Comparison of ENCODE assay signal across 10 cellular contexts in genomic region chr12:53624453-53624852, GRCh38. TPM values are rescaled to one million over a fixed set of nuclear protein-coding genes. Genes with fewer than 3 reads are reported as not detected.
DNase-seq lines count a peak whose midpoint lies in the region; ATAC-seq, FAIRE-seq and TF ChIP-seq lines count a peak whose summit lies in the region.
"Had no signal": no experiment of that assay in that cellular context is flagged by ENCODE, and none has a peak within 500 bp of the region (broad histone marks: within the 10 kb centered on the region; RNA-seq: fewer than 3 reads in every experiment).

No MANE protein-coding gene starts in this region.

- H3K9me3 Mint-ChIP-seq in CD8-positive, alpha-beta T cell: no peaks in the 10 kb centered on the region

- no peaks in the 10 kb centered on the region for H3K9me3 ChIP-seq in CD8-positive, alpha-beta T cell (ENCODE audit: low read length)
- H3K9me3 ChIP-seq in OCI-LY3 (ENCODE audit: insufficient read depth, low read length) (no peaks in the 10 kb centered on the region), endothelial cell of umbilical vein (replicated peaks; ENCODE audit: control insufficient read depth, insufficient read depth, low read length) (no peaks in the 10 kb centered on the region), pancreas (no peaks in the 10 kb centered on the region)

- H3K4me3 ChIP-seq in CD8-positive, alpha-beta T cell (ENCODE audit: low read depth, low read length): no peak overlapping the region
- H3K4me3 ChIP-seq in OCI-LY3 (ENCODE audit: low read length) (peak overlapping the region; percentile 96), endothelial cell of umbilical vein (replicated peaks in 1 of 3; ENCODE audit: insufficient read depth in 1 of 3, low read depth in 1 of 3, low read length in 3 of 3) (peak overlapping the region; percentile 61 to 97 (median 87)), pancreas (peak overlapping the region in 3 of 4 donors; percentile 36 to 60 (median 54))

- H3K79me2 ChIP-seq in OCI-LY3 (ENCODE audit: low read length): peaks cover 46% of the 10 kb centered on the region
- peaks cover 59% of the 10 kb centered on the region for H3K79me2 ChIP-seq in endothelial cell of umbilical vein (ENCODE audit: control insufficient read depth, insufficient read depth, low read length)

- H3K4me3 Mint-ChIP-seq in CD8-positive, alpha-beta T cell: peak overlapping the region; percentile 93

- CTCF ChIA-PET in CD8-positive, alpha-beta T cell (lab: Charles Lee): interaction anchor here (1.3 to 2.2 kb wide), 3 partner anchors 10 to 53 kb away, joined by 3 to 12 read pairs (median 4); partner anchors contain the start of gene ATP5MC2
- CTCF ChIA-PET in endothelial cell of umbilical vein (lab: Charles Lee): interaction anchor here (1.1 to 3.9 kb wide), 7 partner anchors 10 to 81 kb away, joined by 3 to 28 read pairs (median 6); partner anchors contain the start of gene ATP5MC2

- TF ChIP-seq CTCF in CD8-positive, alpha-beta T cell (IDR thresholded peaks at IDR 0.05): no peak
- TF ChIP-seq CTCF in OCI-LY3 (IDR thresholded peaks at IDR 0.05; ENCODE audit: low read depth, low read length) (no peak), endothelial cell of umbilical vein (IDR thresholded peaks at IDR 0.05; ENCODE audit: extremely low read depth in 1 of 2, insufficient read depth in 1 of 2, low read depth in 1 of 2, low read length in 2 of 2) (no peak), pancreas (IDR thresholded peaks at IDR 0.05) (no peak)

- H4K20me1 ChIP-seq in OCI-LY3 (ENCODE audit: insufficient read depth, low read length): no peaks in the 10 kb centered on the region
- H4K20me1 ChIP-seq in endothelial cell of umbilical vein (replicated peaks; ENCODE audit: control insufficient read depth, extremely low read depth, insufficient read depth, low read length): no peaks in the 10 kb centered on the region

- FAIRE-seq in endothelial cell of umbilical vein (lab: Jason Lieb, UNC) (no peak), pancreas (lab: Jason Lieb, UNC) (no peak), GM12891 (lab: Jason Lieb, UNC) (no peak)

- intact Hi-C loops in CD8-positive, alpha-beta T cell (cut with DNase I, micrococcal nuclease): no loop called here
- intact Hi-C loops in endothelial cell of umbilical vein (cut with micrococcal nuclease): loop anchor here (2.0 kb wide), 1 partner anchor 28 kb away; no protein-coding TSS in a partner anchor
- intact Hi-C loops in pancreas (cut with DNase I): no loop called here

- no TSS peak for BruUV-seq in endothelial cell of umbilical vein (replicated peaks; lab: Mats Ljungman, UMichigan)

- dilution Hi-C loops in endothelial cell of umbilical vein (cut with MboI; ENCODE audit: extremely low pct_ligation_motif_present, low sequenced_read_pairs): no loop called here

- WGBS in pancreas, 2 donors: 11 to 25% methylated on average over 2 of the region's 2 CpGs

- no peak for TF ChIP-seq POLR2A in endothelial cell of umbilical vein (IDR thresholded peaks at IDR 0.05; ENCODE audit: low read depth, low read length)
- TF ChIP-seq POLR2A in GM12891 (IDR thresholded peaks at IDR 0.05; ENCODE audit: low read depth, low read length): no peak

- no peak for DNase-seq in CD8-positive, alpha-beta T cell
- DNase-seq in endothelial cell of umbilical vein (ENCODE audit: low read depth, low spot score): no peak
- no peak for DNase-seq in pancreas
- no peak for DNase-seq in activated effector memory CD4-positive, alpha-beta T cell treated with Interleukin-2 at 50 U/mL for 16 hours
- no peak for DNase-seq in HK-2 (ENCODE audit: unreplicated experiment)
- DNase-seq in GM12891 (ENCODE audit: insufficient read length, low spot score): no peak
- DNase-seq: occipital lobe, SHP77 had no signal

- peaks cover 30% of the 10 kb centered on the region for H3K4me1 ChIP-seq in CD8-positive, alpha-beta T cell (ENCODE audit: insufficient read depth, low read length)
- H3K4me1 ChIP-seq in OCI-LY3 (ENCODE audit: low read length) (peaks cover 29% of the 10 kb centered on the region), endothelial cell of umbilical vein (ENCODE audit: control insufficient read depth, extremely low read depth, insufficient read depth, low read length) (peaks cover 29% of the 10 kb centered on the region), pancreas (peaks cover 5 to 29% (median 21%) of the 10 kb centered on the region in 3 donors)

- peaks cover 49% of the 10 kb centered on the region for H3K4me1 Mint-ChIP-seq in CD8-positive, alpha-beta T cell (ENCODE audit: low read depth)

- no peaks in the 10 kb centered on the region for H3K27me3 ChIP-seq in CD8-positive, alpha-beta T cell (ENCODE audit: insufficient read depth, low read length)
- H3K27me3 ChIP-seq in OCI-LY3 (ENCODE audit: low read depth, low read length): no peaks in the 10 kb centered on the region
- H3K27me3 ChIP-seq in endothelial cell of umbilical vein (ENCODE audit: control insufficient read depth in 2 of 2, insufficient read depth in 2 of 2, low read length in 2 of 2): no peaks in the 10 kb centered on the region
- no peaks in the 10 kb centered on the region for H3K27me3 ChIP-seq in pancreas

- peak overlapping the region; percentile 98 for H3K27ac Mint-ChIP-seq in CD8-positive, alpha-beta T cell

- no peak for ATAC-seq in CD8-positive, alpha-beta T cell
- ATAC-seq in pancreas (no peak), HG02885 (IDR thresholded peaks at IDR 0.05; ENCODE audit: poor library complexity, unreplicated experiment) (no peak)

- H2AFZ ChIP-seq in OCI-LY3 (ENCODE audit: low read depth, low read length) (no peak overlapping the region), endothelial cell of umbilical vein (ENCODE audit: low read depth, low read length) (no peak overlapping the region)

- H3K27me3 Mint-ChIP-seq in CD8-positive, alpha-beta T cell (ENCODE audit: low read depth): no peaks in the 10 kb centered on the region

- H3K36me3 ChIP-seq in CD8-positive, alpha-beta T cell (ENCODE audit: insufficient read depth, low read length): no peaks in the 10 kb centered on the region
- H3K36me3 ChIP-seq in OCI-LY3 (replicated peaks; ENCODE audit: low read depth, low read length): no peaks in the 10 kb centered on the region
- no peaks in the 10 kb centered on the region for H3K36me3 ChIP-seq in endothelial cell of umbilical vein (ENCODE audit: control insufficient read depth in 2 of 2, extremely low read depth in 1 of 2, insufficient read depth in 2 of 2, low read length in 2 of 2)
- H3K36me3 ChIP-seq in pancreas: no peaks in the 10 kb centered on the region

- H3K27ac ChIP-seq in CD8-positive, alpha-beta T cell (ENCODE audit: low read depth, low read length): no peak overlapping the region
- H3K27ac ChIP-seq in OCI-LY3 (ENCODE audit: low read length) (no peak overlapping the region), endothelial cell of umbilical vein (ENCODE audit: insufficient read depth, low read depth, low read length) (peak overlapping the region; percentile 86), pancreas (peak overlapping the region in 2 of 4 donors; percentile 90 to 97)

- H3K36me3 Mint-ChIP-seq in CD8-positive, alpha-beta T cell: peaks cover 15% of the 10 kb centered on the region

- no peak overlapping the region for H3K9ac ChIP-seq in OCI-LY3 (ENCODE audit: low read length)
- H3K9ac ChIP-seq in endothelial cell of umbilical vein (replicated peaks; ENCODE audit: extremely low read depth, insufficient read depth, low read length): peak overlapping the region; percentile 95

- H3K4me2 ChIP-seq in OCI-LY3 (ENCODE audit: low read length): peak overlapping the region; percentile 89
- H3K4me2 ChIP-seq in endothelial cell of umbilical vein (ENCODE audit: insufficient read depth, low read length): peak overlapping the region; percentile 100

- POLR2A ChIA-PET in CD8-positive, alpha-beta T cell (lab: Charles Lee): interaction anchor here (1.3 to 1.4 kb wide), 2 partner anchors 52 to 123 kb away, joined by 4 to 5 read pairs; partner anchors contain the start of genes ATP5MC2 and TARBP2
- POLR2A ChIA-PET in endothelial cell of umbilical vein (lab: Charles Lee): interaction anchor here (0.6 to 0.8 kb wide), 2 partner anchors 36 to 93 kb away, joined by 3 to 4 read pairs; no protein-coding TSS in a partner anchor

- no peaks in the 10 kb centered on the region for H3K9me1 ChIP-seq in endothelial cell of umbilical vein (replicated peaks; ENCODE audit: control insufficient read depth, extremely low read depth, insufficient read depth, low read length)

TF ChIP-seq in endothelial cell of umbilical vein, 7 proteins besides CTCF, POLR2A, EP300 and RAD21 (continues in another document):
- TF ChIP-seq EZH2 (IDR thresholded peaks at IDR 0.05; ENCODE audit: borderline replicate concordance, low read depth, low read length, severe bottlenecking): no peak
- no peak for TF ChIP-seq JUN (IDR thresholded peaks at IDR 0.05; ENCODE audit: borderline replicate concordance, insufficient read depth, insufficient read length, low read depth)

TF ChIP-seq in GM12891, 5 proteins besides CTCF, POLR2A, EP300 and RAD21 (continues in another document):
- no peak for TF ChIP-seq POLR2AphosphoS5 (IDR thresholded peaks at IDR 0.05; ENCODE audit: low read depth, low read length)
- no peak for TF ChIP-seq SPI1 (IDR thresholded peaks at IDR 0.05; ENCODE audit: low read depth, low read length)

RNA-seq across cellular contexts. Expression of gene ATF7, which starts 1.7 kb away (rescaled TPM):
- 10 to 100 TPM in 1 of 2 experiments, 1 to 10 TPM in 1; 9.1 to 13.2 TPM for total RNA-seq in CD8-positive, alpha-beta T cell
- 56.9 and 68.5 TPM in 2 replicates for total RNA-seq in endothelial cell of umbilical vein
- polyA plus RNA-seq in endothelial cell of umbilical vein: 31.4 and 36.0 TPM in 2 replicates
- 28.0 and 28.4 TPM in 2 replicates for polyA plus RNA-seq in endothelial cell of umbilical vein (2011; cell fraction: cytosol; rRNA removed)
- 68.6 and 78.7 TPM in 2 replicates for polyA plus RNA-seq in endothelial cell of umbilical vein (2011; cell fraction: nucleus; rRNA removed)
- 28.7 and 33.8 TPM in 2 replicates for polyA plus RNA-seq in endothelial cell of umbilical vein (2012)
- 64.9 and 76.4 TPM in 2 replicates for polyA minus RNA-seq in endothelial cell of umbilical vein
- 14.8 TPM for polyA minus RNA-seq in endothelial cell of umbilical vein (2011; cell fraction: cytosol; rRNA and poly(A)+ RNA removed)
- polyA minus RNA-seq in endothelial cell of umbilical vein (2011; cell fraction: nucleus; rRNA and poly(A)+ RNA removed): 55.6 and 80.4 TPM in 2 replicates
- 10 to 100 TPM; 13.5 to 31.5 (median 19.6) TPM for total RNA-seq in pancreas
- 10 to 100 TPM; 11.6 to 17.3 TPM for polyA plus RNA-seq in pancreas
- 12.5 TPM for polyA plus RNA-seq in GM12891 (2012; ENCODE audit: low read depth, missing spikeins)

RNA-seq across cellular contexts. Expression of gene ATP5MC2, which starts 51.4 kb away (rescaled TPM):
- total RNA-seq in CD8-positive, alpha-beta T cell: 100 to 1,000 TPM; 220 to 229 TPM
- total RNA-seq in endothelial cell of umbilical vein: 375 and 402 TPM in 2 replicates
- 820 and 971 TPM in 2 replicates for polyA plus RNA-seq in endothelial cell of umbilical vein
- 532 and 616 TPM in 2 replicates for polyA plus RNA-seq in endothelial cell of umbilical vein (2011; cell fraction: cytosol; rRNA removed)
- polyA plus RNA-seq in endothelial cell of umbilical vein (2011; cell fraction: nucleus; rRNA removed): 178 and 218 TPM in 2 replicates
- polyA plus RNA-seq in endothelial cell of umbilical vein (2012): 505 and 689 TPM in 2 replicates
- polyA minus RNA-seq in endothelial cell of umbilical vein: 1,130 and 1,205 TPM in 2 replicates
- polyA minus RNA-seq in endothelial cell of umbilical vein (2011; cell fraction: cytosol; rRNA and poly(A)+ RNA removed): 471 TPM
- polyA minus RNA-seq in endothelial cell of umbilical vein (2011; cell fraction: nucleus; rRNA and poly(A)+ RNA removed): 100 and 119 TPM in 2 replicates
- total RNA-seq in pancreas: 100 to 1,000 TPM; 134 to 229 (median 180) TPM
- 100 to 1,000 TPM; 246 to 350 TPM for polyA plus RNA-seq in pancreas
- polyA plus RNA-seq in GM12891 (2012; ENCODE audit: low read depth, missing spikeins): 655 TPM
